ENCODE assay signal across 19 cellular contexts in genomic region chr9:89849096-89849495, GRCh38.
DNase-seq lines count a peak whose midpoint lies in the region; ATAC-seq, FAIRE-seq and TF ChIP-seq lines count a peak whose summit lies in the region.
"Had no signal": no experiment of that assay in that cellular context is flagged by ENCODE, and none has a peak within 500 bp of the region (broad histone marks: within the 10 kb centered on the region; RNA-seq: fewer than 3 reads in every experiment).

No MANE protein-coding gene starts in this region.

- H2BK5ac ChIP-seq in neuronal stem cell (ENCODE audit: low read length): no peak overlapping the region

- no peak overlapping the region for H2AFZ ChIP-seq in HepG2 (ENCODE audit: low read length)
- no peak overlapping the region for H2AFZ ChIP-seq in neuronal stem cell (ENCODE audit: low read length)

- no peaks in the 10 kb centered on the region for H3K36me3 Mint-ChIP-seq in activated CD8-positive, alpha-beta memory T cell treated with anti-CD3 and anti-CD28 coated beads, Interleukin-2, amount 10 ng/mL, durations not matched to agents 7 days and 5 days

- H3K79me1 ChIP-seq in neuronal stem cell (ENCODE audit: low read depth, low read length): no peaks in the 10 kb centered on the region

- no peak overlapping the region for H2AK5ac ChIP-seq in neuronal stem cell (ENCODE audit: low read depth, low read length)

- no peak overlapping the region for H3K27ac Mint-ChIP-seq in activated CD8-positive, alpha-beta memory T cell treated with anti-CD3 and anti-CD28 coated beads, Interleukin-2, amount 10 ng/mL, durations not matched to agents 7 days and 5 days
- H3K27ac Mint-ChIP-seq: CD4-positive, alpha-beta T cell; H9 had no signal

- H3K4me2 ChIP-seq in HepG2 (ENCODE audit: low read depth, low read length): no peak overlapping the region
- no peak overlapping the region for H3K4me2 ChIP-seq in neuronal stem cell (ENCODE audit: insufficient read depth, low read length, poor library complexity, severe bottlenecking)
- H3K4me2 ChIP-seq: A549 had no signal

- peaks cover 14% of the 10 kb centered on the region for H3K27me3 Mint-ChIP-seq in activated CD8-positive, alpha-beta memory T cell treated with anti-CD3 and anti-CD28 coated beads, Interleukin-2, amount 10 ng/mL, durations not matched to agents 7 days and 5 days
- H3K27me3 Mint-ChIP-seq: CD4-positive, alpha-beta T cell had no signal

- no peaks in the 10 kb centered on the region for H4K20me1 ChIP-seq in HepG2 (ENCODE audit: insufficient read depth, low read length)

- H3K4me1 Mint-ChIP-seq in activated CD8-positive, alpha-beta memory T cell treated with anti-CD3 and anti-CD28 coated beads, Interleukin-2, amount 10 ng/mL, durations not matched to agents 7 days and 5 days: no peaks in the 10 kb centered on the region

- H3K27me3 ChIP-seq in HepG2 (ENCODE audit: control insufficient read depth in 1 of 2, insufficient read depth in 2 of 2, low read length in 2 of 2): peaks cover 1 to 5% of the 10 kb centered on the region in 2 experiments; a peak in 2 of 5 replicates
- H3K27me3 ChIP-seq in right lobe of liver: no peaks in the 10 kb centered on the region
- H3K27me3 ChIP-seq in neuronal stem cell (ENCODE audit: control insufficient read depth in 3 of 3, insufficient read depth in 3 of 3, low read depth in 1 of 3, low read length in 3 of 3): no peaks in the 10 kb centered on the region

- H2BK15ac ChIP-seq in neuronal stem cell (ENCODE audit: low read length): no peak overlapping the region

- H3K27ac ChIP-seq in HepG2 (ENCODE audit: extremely low read length, insufficient read depth, low read length) (no peak overlapping the region), right lobe of liver (no peak overlapping the region), neuronal stem cell (replicated peaks; ENCODE audit: low read length) (no peak overlapping the region)
- H3K27ac ChIP-seq: A549, C4-2B had no signal

- no peak overlapping the region for H3K4me3 Mint-ChIP-seq in activated CD8-positive, alpha-beta memory T cell treated with anti-CD3 and anti-CD28 coated beads, Interleukin-2, amount 10 ng/mL, durations not matched to agents 7 days and 5 days
- H3K4me3 Mint-ChIP-seq: CD4-positive, alpha-beta T cell; H9 had no signal

- no peak overlapping the region for H3K14ac ChIP-seq in neuronal stem cell (ENCODE audit: low read length)

- TF ChIP-seq EP300 in HepG2 (IDR thresholded peaks at IDR 0.05; ENCODE audit: low read depth in 2 of 2, low read length in 2 of 2) (no peak), HepG2 (CRISPR knock-in tag; IDR thresholded peaks at IDR 0.05; ENCODE audit: borderline replicate concordance) (no peak)

- POLR2A ChIA-PET in HepG2 (lab: Yijun Ruan, JAX): no interaction called here

- no peak overlapping the region for H3K18ac ChIP-seq in neuronal stem cell (ENCODE audit: low read length)

- no TSS peak for BruUV-seq in HepG2 (replicated peaks; lab: Mats Ljungman, UMichigan)

- H3K23ac ChIP-seq in neuronal stem cell (ENCODE audit: low read depth, low read length, poor library complexity): peak overlapping the region; percentile 1

- FAIRE-seq in HepG2 (lab: Jason Lieb, UNC): no peak
- FAIRE-seq: A549, D721Med, G401.6, GM12892, GM18507 had no signal

- no peak overlapping the region for H3K4ac ChIP-seq in neuronal stem cell (ENCODE audit: low read length)

- intact Hi-C loops in HepG2 (cut with micrococcal nuclease; ENCODE audit: unreplicated experiment): no loop called here
- intact Hi-C loops in right lobe of liver (cut with DNase I): no loop called here

- no peak for TF ChIP-seq CTCF in HepG2 (CRISPR knock-in tag; IDR thresholded peaks at IDR 0.05)
- TF ChIP-seq CTCF in right lobe of liver (IDR thresholded peaks at IDR 0.05): no peak

- ATAC-seq in activated CD8-positive, alpha-beta memory T cell treated with anti-CD3 and anti-CD28 coated beads, Interleukin-2, amount 10 ng/mL, durations not matched to agents 7 days and 5 days: no peak
- ATAC-seq in HepG2 (no peak), right lobe of liver (no peak), HG02884 (IDR thresholded peaks at IDR 0.05; ENCODE audit: unreplicated experiment) (no peak), GM21360 (IDR thresholded peaks at IDR 0.05; ENCODE audit: unreplicated experiment) (no peak)
- ATAC-seq: A549 had no signal

- DNase-seq in activated CD8-positive, alpha-beta memory T cell treated with anti-CD3 and anti-CD28 coated beads, Interleukin-2, amount 10 ng/mL, durations not matched to agents 7 days and 5 days: peak; percentile 12
- no peak for DNase-seq in activated CD8-positive, alpha-beta memory T cell treated with anti-CD3 and anti-CD28 coated beads for 24 hours
- DNase-seq in HepG2 (ENCODE audit: low spot score) (no peak), right lobe of liver (no peak), neuronal stem cell (ENCODE audit: low spot score) (no peak), NCI-H526 (lab: John Stamatoyannopoulos, UW) (no peak)
- DNase-seq: AML-193; Caco-2; CD4-positive, alpha-beta T cell; GOT3 had no signal

- H2BK12ac ChIP-seq in neuronal stem cell (ENCODE audit: low read length): no peak overlapping the region

- no peak overlapping the region for H3K9ac ChIP-seq in HepG2 (ENCODE audit: insufficient read depth, low read depth, low read length)
- H3K9ac ChIP-seq in neuronal stem cell (ENCODE audit: low read depth, low read length, poor library complexity): no peak overlapping the region

- 74% methylated on average over 5 of the region's 5 CpGs for WGBS in HepG2 (ENCODE audit: low lambda C conversion rate)
- 85% methylated on average over 5 of the region's 5 CpGs for WGBS in right lobe of liver (ENCODE audit: insufficient coverage, low coverage, low lambda C conversion rate, missing lambda C conversion rate)
- 100% methylated on average over 3 of the region's 5 CpGs; no CpG with 5 or more reads in 1 of the 2 donors for WGBS in neuronal stem cell (ENCODE audit: extremely low coverage in 2 of 2, insufficient read length in 2 of 2, insufficient replicate concordance in 1 of 2), 2 donors

- H3K4me3 ChIP-seq in HepG2 (replicated peaks in 1 of 3; ENCODE audit: insufficient read depth in 1 of 3, low read depth in 2 of 3, low read length in 3 of 3) (no peak overlapping the region), right lobe of liver (no peak overlapping the region), neuronal stem cell (ENCODE audit: low read length in 2 of 2) (peak overlapping the region in 1 of 2 donors; percentile 46)
- H3K4me3 ChIP-seq: A549 had no signal

- CTCF ChIA-PET in activated CD8-positive, alpha-beta memory T cell treated with anti-CD3 and anti-CD28 coated beads, Interleukin-2, amount 10 ng/mL, durations not matched to agents 7 days and 5 days (lab: Charles Lee): no interaction called here
- CTCF ChIA-PET in HepG2 (lab: Yijun Ruan, JAX; ENCODE audit: low intra/inter-chr PET ratio, low total read pairs): no interaction called here

- no peak for TF ChIP-seq POLR2A in HepG2 (IDR thresholded peaks at IDR 0.05; ENCODE audit: insufficient read depth in 1 of 2, low read depth in 2 of 2, low read length in 2 of 2)
- no peak for TF ChIP-seq POLR2A in right lobe of liver (IDR thresholded peaks at IDR 0.05)

- in situ Hi-C loops in HepG2 (cut with HindIII; ENCODE audit: extremely low pct_ligation_motif_present, low pct_unique_long_range_greater_than_20kb): no loop called here

- H2BK120ac ChIP-seq in neuronal stem cell (ENCODE audit: low read depth, low read length): no peak overlapping the region

- H3K9me3 ChIP-seq in HepG2 (ENCODE audit: low read length) (no peaks in the 10 kb centered on the region), right lobe of liver (no peaks in the 10 kb centered on the region), neuronal stem cell (replicated peaks in 1 of 2; ENCODE audit: control insufficient read depth in 2 of 2, insufficient read depth in 1 of 2, low read depth in 1 of 2, low read length in 2 of 2) (peaks cover 0 to 4% of the 10 kb centered on the region in 2 donors)
- H3K9me3 ChIP-seq: A549, Caco-2 had no signal

- no peak for TF ChIP-seq RAD21 in HepG2 (CRISPR knock-in tag; IDR thresholded peaks at IDR 0.05)

- no peak overlapping the region for H4K91ac ChIP-seq in neuronal stem cell (ENCODE audit: low read depth, low read length, poor library complexity)

- no peaks in the 10 kb centered on the region for H3K4me1 ChIP-seq in HepG2 (ENCODE audit: insufficient read depth, low read length)
- peaks cover 0 to 8% (median 0%) of the 10 kb centered on the region in 4 donors for H3K4me1 ChIP-seq in right lobe of liver
- H3K4me1 ChIP-seq in neuronal stem cell (ENCODE audit: control insufficient read depth in 2 of 2, insufficient read depth in 1 of 2, low read depth in 1 of 2, low read length in 2 of 2): no peaks in the 10 kb centered on the region
- H3K4me1 ChIP-seq: A549, Caco-2 had no signal

- H3K79me2 ChIP-seq in HepG2 (ENCODE audit: insufficient read depth, low read length): no peaks in the 10 kb centered on the region

- H3K36me3 ChIP-seq in HepG2 (replicated peaks in 1 of 2; ENCODE audit: control insufficient read depth in 1 of 2, insufficient read depth in 2 of 2, low read length in 2 of 2): no peaks in the 10 kb centered on the region
- no peaks in the 10 kb centered on the region for H3K36me3 ChIP-seq in right lobe of liver
- no peaks in the 10 kb centered on the region for H3K36me3 ChIP-seq in neuronal stem cell (replicated peaks in 1 of 2; ENCODE audit: control insufficient read depth in 2 of 2, insufficient read depth in 2 of 2, low read length in 2 of 2)

- no peaks in the 10 kb centered on the region for H3K9me3 Mint-ChIP-seq in activated CD8-positive, alpha-beta memory T cell treated with anti-CD3 and anti-CD28 coated beads, Interleukin-2, amount 10 ng/mL, durations not matched to agents 7 days and 5 days (ENCODE audit: low read depth)
- H3K9me3 Mint-ChIP-seq: CD4-positive, alpha-beta T cell had no signal

- H4K8ac ChIP-seq in neuronal stem cell (ENCODE audit: low read depth, low read length): no peak overlapping the region

TF ChIP-seq in HepG2, 621 proteins besides CTCF, POLR2A, EP300 and RAD21:
- 0 out of 2 replicates have a peak, but pooled peaks have one; percentile 7 for TF ChIP-seq FOXK2 (IDR thresholded peaks at IDR 0.05)
- TF ChIP-seq ZBTB20 (CRISPR knock-in tag; IDR thresholded peaks at IDR 0.05; ENCODE audit: borderline replicate concordance, low read depth): no peak
